ENCODE assay signal across 1 cellular context in the genomic region with DNA sequence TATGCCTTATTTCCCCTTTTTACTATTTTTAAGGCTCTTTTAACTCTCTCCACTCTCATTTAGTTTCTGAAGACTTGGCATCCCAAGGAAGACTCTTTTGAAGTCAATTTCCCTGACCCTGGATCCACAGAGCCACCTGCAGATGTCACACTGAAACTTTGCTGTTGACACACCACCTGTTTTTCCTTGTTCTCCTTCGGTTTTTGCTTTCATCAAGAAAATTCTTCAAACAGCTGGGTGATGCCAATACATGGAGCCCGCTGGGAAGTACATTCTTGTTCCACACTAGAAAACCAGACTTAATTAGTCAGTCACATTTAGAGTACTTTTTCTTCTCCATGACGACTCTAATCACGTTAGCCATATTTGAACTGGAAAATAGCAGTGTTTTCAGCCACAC.
TF ChIP-seq lines count a peak whose summit lies in the region.

No MANE protein-coding gene starts in this region.

TF ChIP-seq in HCT116, 20 proteins besides CTCF, POLR2A, EP300 and RAD21 (continued from another document):
- TF ChIP-seq, protein P1, sequence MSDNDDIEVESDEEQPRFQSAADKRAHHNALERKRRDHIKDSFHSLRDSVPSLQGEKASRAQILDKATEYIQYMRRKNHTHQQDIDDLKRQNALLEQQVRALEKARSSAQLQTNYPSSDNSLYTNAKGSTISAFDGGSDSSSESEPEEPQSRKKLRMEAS (IDR thresholded peaks at IDR 0.05) = no peak
- TF ChIP-seq, protein P2, sequence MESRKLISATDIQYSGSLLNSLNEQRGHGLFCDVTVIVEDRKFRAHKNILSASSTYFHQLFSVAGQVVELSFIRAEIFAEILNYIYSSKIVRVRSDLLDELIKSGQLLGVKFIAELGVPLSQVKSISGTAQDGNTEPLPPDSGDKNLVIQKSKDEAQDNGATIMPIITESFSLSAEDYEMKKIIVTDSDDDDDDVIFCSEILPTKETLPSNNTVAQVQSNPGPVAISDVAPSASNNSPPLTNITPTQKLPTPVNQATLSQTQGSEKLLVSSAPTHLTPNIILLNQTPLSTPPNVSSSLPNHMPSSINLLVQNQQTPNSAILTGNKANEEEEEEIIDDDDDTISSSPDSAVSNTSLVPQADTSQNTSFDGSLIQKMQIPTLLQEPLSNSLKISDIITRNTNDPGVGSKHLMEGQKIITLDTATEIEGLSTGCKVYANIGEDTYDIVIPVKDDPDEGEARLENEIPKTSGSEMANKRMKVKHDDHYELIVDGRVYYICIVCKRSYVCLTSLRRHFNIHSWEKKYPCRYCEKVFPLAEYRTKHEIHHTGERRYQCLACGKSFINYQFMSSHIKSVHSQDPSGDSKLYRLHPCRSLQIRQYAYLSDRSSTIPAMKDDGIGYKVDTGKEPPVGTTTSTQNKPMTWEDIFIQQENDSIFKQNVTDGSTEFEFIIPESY (IDR thresholded peaks at IDR 0.05; ENCODE audit: extremely low read depth, insufficient replicate concordance, low read length) = no peak
- TF ChIP-seq EZH2phosphoT487 (IDR thresholded peaks at IDR 0.05; ENCODE audit: borderline replicate concordance) = no peak
